ENCODE assay signal across 10 cellular contexts in genomic region chr16:89994389-89994720, GRCh38. TPM values are rescaled to one million over a fixed set of nuclear protein-coding genes. Genes with fewer than 3 reads are reported as not detected.
DNase-seq lines count a peak whose midpoint lies in the region; ATAC-seq, FAIRE-seq and TF ChIP-seq lines count a peak whose summit lies in the region.
"Had no signal": no experiment of that assay in that cellular context is flagged by ENCODE, and none has a peak within 500 bp of the region (broad histone marks: within the 10 kb centered on the region; RNA-seq: fewer than 3 reads in every experiment).

No MANE protein-coding gene starts in this region.

- no peak for DNase-seq in activated naive CD4-positive, alpha-beta T cell treated with anti-CD3 and anti-CD28 coated beads, Interleukin-2, amount 50 U/mL, for 16 hours
- DNase-seq in breast epithelium (ENCODE audit: low spot score in 2 of 2), result no peak
- no peak for DNase-seq in mesendoderm
- peak in 1 of 2 donors; percentile 42 for DNase-seq in upper lobe of left lung
- DNase-seq in LoVo (ENCODE audit: low spot score), result no peak
- no peak for DNase-seq in RCC 7860 (ENCODE audit: low spot score)
- no peak for DNase-seq in COLO829 (ENCODE audit: low spot score)
- DNase-seq: mucosa of descending colon, NCI-H1694 treated with DMSO at 0.1 percent for 48 hours had no signal

- no peak for TF ChIP-seq POLR2A in breast epithelium (IDR thresholded peaks at IDR 0.05)
- TF ChIP-seq POLR2A in upper lobe of left lung (IDR thresholded peaks at IDR 0.05), result no peak

- H3K4me3 Mint-ChIP-seq in activated naive CD4-positive, alpha-beta T cell treated with anti-CD3 and anti-CD28 coated beads, Interleukin-2, amount 50 U/mL, for 24 hours, result peak overlapping the region; percentile 19

- no peak for FAIRE-seq in RCC 7860 (lab: Jason Lieb, UNC)

- intact Hi-C loops in breast epithelium (cut with DNase I; ENCODE audit: low total_unique reads), result no loop called here

- no peak overlapping the region for H2BK15ac ChIP-seq in mesendoderm (replicated peaks; ENCODE audit: low read depth)

- no CpG with 5 or more reads among the region's 7 CpGs for WGBS in mesendoderm (ENCODE audit: extremely low coverage, insufficient coverage, low lambda C conversion rate)
- WGBS in upper lobe of left lung, 2 donors, result 82 to 91% methylated on average over 7 of the region's 7 CpGs

- no peak for TF ChIP-seq CTCF in breast epithelium (IDR thresholded peaks at IDR 0.05)
- no peak for TF ChIP-seq CTCF in upper lobe of left lung (IDR thresholded peaks at IDR 0.05)

- H3K4me3 ChIP-seq in breast epithelium (no peak overlapping the region), mesendoderm (ENCODE audit: low read length) (no peak overlapping the region), upper lobe of left lung (no peak overlapping the region)
- H3K4me3 ChIP-seq: mucosa of descending colon had no signal

- H3K18ac ChIP-seq in mesendoderm (ENCODE audit: low read length), result no peak overlapping the region

- no peak overlapping the region for H3K23ac ChIP-seq in mesendoderm (ENCODE audit: low read length)

- H3K79me2 ChIP-seq in mesendoderm (ENCODE audit: control insufficient read depth, insufficient read depth, low read length), result no peaks in the 10 kb centered on the region

- no peak overlapping the region for H4K8ac ChIP-seq in mesendoderm (ENCODE audit: low read depth, low read length)

- H3K4me2 ChIP-seq in mesendoderm (ENCODE audit: low read length), result no peak overlapping the region

- H3K27me3 Mint-ChIP-seq in activated naive CD4-positive, alpha-beta T cell treated with anti-CD3 and anti-CD28 coated beads, Interleukin-2, amount 50 U/mL, for 24 hours, result no peaks in the 10 kb centered on the region

- no peaks in the 10 kb centered on the region for H3K27me3 ChIP-seq in breast epithelium
- H3K27me3 ChIP-seq in mesendoderm (ENCODE audit: insufficient read depth, low read length, poor library complexity), result no peaks in the 10 kb centered on the region
- H3K27me3 ChIP-seq in upper lobe of left lung, result no peaks in the 10 kb centered on the region

- no peak overlapping the region for H2BK120ac ChIP-seq in mesendoderm (ENCODE audit: low read depth, low read length)

- H2BK5ac ChIP-seq in mesendoderm (ENCODE audit: low read length), result no peak overlapping the region

- H3K56ac ChIP-seq in mesendoderm (ENCODE audit: low read length), result no peak overlapping the region

- TF ChIP-seq EP300 in upper lobe of left lung (IDR thresholded peaks at IDR 0.05), result no peak

- peaks cover 13% of the 10 kb centered on the region for H3K36me3 Mint-ChIP-seq in activated naive CD4-positive, alpha-beta T cell treated with anti-CD3 and anti-CD28 coated beads, Interleukin-2, amount 50 U/mL, for 24 hours

- H3K9me3 ChIP-seq in breast epithelium, result no peaks in the 10 kb centered on the region
- H3K9me3 ChIP-seq in upper lobe of left lung, result peaks cover 0 to 4% (median 0%) of the 10 kb centered on the region in 4 donors
- H3K9me3 ChIP-seq: mucosa of descending colon had no signal

- ATAC-seq in upper lobe of left lung (ENCODE audit: low FRiP score in 2 of 2), result no peak
- ATAC-seq: mucosa of descending colon had no signal

- H2AK5ac ChIP-seq in mesendoderm (ENCODE audit: low read length), result no peak overlapping the region

- H3K9ac ChIP-seq in mesendoderm (ENCODE audit: low read length), result no peak overlapping the region

- H3K36me3 ChIP-seq in breast epithelium (no peaks in the 10 kb centered on the region), mesendoderm (ENCODE audit: control insufficient read depth, insufficient read depth, low read length) (peaks cover 29% of the 10 kb centered on the region), upper lobe of left lung (peaks cover 8 to 65% (median 43%) of the 10 kb centered on the region in 4 donors)

- no peak overlapping the region for H4K5ac ChIP-seq in mesendoderm (ENCODE audit: low read length)

- peak overlapping the region; percentile 98 for H3K27ac Mint-ChIP-seq in activated naive CD4-positive, alpha-beta T cell treated with anti-CD3 and anti-CD28 coated beads, Interleukin-2, amount 50 U/mL, for 24 hours

- H3K4me1 ChIP-seq in breast epithelium (no peaks in the 10 kb centered on the region), mesendoderm (ENCODE audit: control insufficient read depth, low read depth, low read length) (no peaks in the 10 kb centered on the region), upper lobe of left lung (peaks cover 0 to 2% (median 0%) of the 10 kb centered on the region in 4 donors)

- H3K27ac ChIP-seq in breast epithelium (peak overlapping the region; percentile 74 to 92), mesendoderm (ENCODE audit: low read depth, low read length) (peak overlapping the region; percentile 84), upper lobe of left lung (peak overlapping the region; percentile 78 to 85 (median 82))

- H3K4ac ChIP-seq in mesendoderm (ENCODE audit: low read depth, low read length), result no peak overlapping the region

- no peaks in the 10 kb centered on the region for H3K9me3 Mint-ChIP-seq in activated naive CD4-positive, alpha-beta T cell treated with anti-CD3 and anti-CD28 coated beads, Interleukin-2, amount 50 U/mL, for 24 hours

- H3K79me1 ChIP-seq in mesendoderm (ENCODE audit: low read length), result no peaks in the 10 kb centered on the region

- H3K4me1 Mint-ChIP-seq in activated naive CD4-positive, alpha-beta T cell treated with anti-CD3 and anti-CD28 coated beads, Interleukin-2, amount 50 U/mL, for 24 hours, result peaks cover 10% of the 10 kb centered on the region

RNA-seq across cellular contexts. Expression of gene DBNDD1, which starts 24.9 kb away (rescaled TPM):
- 1 to 10 TPM; 3.7 to 7.9 (median 6.0) TPM for total RNA-seq in breast epithelium
- 28.4 TPM for polyA plus RNA-seq in mesendoderm (2013, experiment 1 of 2)
- polyA plus RNA-seq in mesendoderm (2013, experiment 2 of 2), result 30.0 TPM
- total RNA-seq in upper lobe of left lung, result 10 to 100 TPM in 3 of 6 donors, 1 to 10 TPM in 3; 4.6 to 23.2 (median 11.1) TPM

RNA-seq across cellular contexts. Expression of gene DEF8, which starts 45.8 kb away (rescaled TPM):
- total RNA-seq in breast epithelium (10 to 100 TPM; 58.0 to 87.2 (median 75.2) TPM), upper lobe of left lung (100 to 1,000 TPM in 2 of 6 donors, 10 to 100 TPM in 4; 45.7 to 671 (median 80.5) TPM)
- polyA plus RNA-seq in mesendoderm (2013, experiment 1 of 2), result 43.6 TPM
- 44.8 TPM for polyA plus RNA-seq in mesendoderm (2013, experiment 2 of 2)
